In genomic region chr1:179883040-179883501, GRCh38 we compare ENCODE assay signal across 8 cellular contexts. TPM values are rescaled to one million over a fixed set of nuclear protein-coding genes. Genes with fewer than 3 reads are reported as not detected.
A peak's percentile ranks its signal among the peaks of the same experiment; 100 is the strongest.
DNase-seq lines count a peak whose midpoint lies in the region; ATAC-seq and TF ChIP-seq lines count a peak whose summit lies in the region.

No MANE protein-coding gene starts in this region.

- DNase-seq in COR-L47 (lab: John Stamatoyannopoulos, UW) (peak; percentile 35), MV-4-11 (lab: John Stamatoyannopoulos, UW) (peak; percentile 63), cardiac fibroblast (ENCODE audit: low read depth in 2 of 2) (no peak), aorta (no peak), middle frontal gyrus (ENCODE audit: extremely low spot score, low spot score) (no peak), NCI-H146 (lab: John Stamatoyannopoulos, UW) (no peak)

- no peaks in the 10 kb centered on the region for H3K9me3 ChIP-seq in mesodermal cell (ENCODE audit: control insufficient read depth, low read length)
- H3K9me3 ChIP-seq in aorta (ENCODE audit: control insufficient read depth, low read length) = no peaks in the 10 kb centered on the region

- intact Hi-C loops in aorta (cut with DNase I) = loop anchor here in 1 of 2 donors (5.0 kb wide), 1 partner anchor 269 kb away; the partner anchor contains the start of gene QSOX1

- peak overlapping the region; percentile 80 to 90 for H3K4me3 ChIP-seq in cardiac fibroblast (replicated peaks in 1 of 2; ENCODE audit: low read depth in 2 of 2, low read length in 2 of 2)
- H3K4me3 ChIP-seq in mesodermal cell (ENCODE audit: extremely low read depth, insufficient read depth, low read length, poor library complexity, severe bottlenecking) = peak overlapping the region; percentile 72
- peak overlapping the region; percentile 55 to 63 for H3K4me3 ChIP-seq in aorta (ENCODE audit: low read length in 2 of 2)

- H3K27me3 ChIP-seq in aorta (ENCODE audit: control insufficient read depth in 1 of 2, insufficient read depth in 2 of 2, low read length in 1 of 2) = no peaks in the 10 kb centered on the region

- no peak for TF ChIP-seq CTCF in cardiac fibroblast (IDR thresholded peaks at IDR 0.05; ENCODE audit: low read depth, low read length)

- peak; percentile 23 for ATAC-seq in GM21390 (IDR thresholded peaks at IDR 0.05; ENCODE audit: unreplicated experiment)
- ATAC-seq in aorta (ENCODE audit: low FRiP score) = peak; percentile 54

- 0% methylated on average over 15 to 19 of the region's 23 CpGs for WGBS in mesodermal cell (ENCODE audit: insufficient coverage in 2 of 2), 2 experiments
- 0% methylated on average over 23 of the region's 23 CpGs for WGBS in aorta, 2 donors

- H3K4me1 ChIP-seq in mesodermal cell (ENCODE audit: control insufficient read depth, insufficient read depth, low read length, poor library complexity, severe bottlenecking) (no peaks in the 10 kb centered on the region), aorta (ENCODE audit: control insufficient read depth in 1 of 2, insufficient read depth in 2 of 2, low read length in 2 of 2) (no peaks in the 10 kb centered on the region)

- H3K27ac ChIP-seq in mesodermal cell (ENCODE audit: low read depth, low read length, severe bottlenecking) (peak overlapping the region; percentile 99), aorta (ENCODE audit: low read depth in 1 of 2, low read length in 2 of 2) (peak overlapping the region in 1 of 2 donors; percentile 54)

- H3K36me3 ChIP-seq in mesodermal cell (ENCODE audit: control insufficient read depth, insufficient read depth, low read length) = peaks cover 14% of the 10 kb centered on the region
- H3K36me3 ChIP-seq in aorta (ENCODE audit: control insufficient read depth in 1 of 2, insufficient read depth in 2 of 2, low read length in 1 of 2) = peaks cover 0 to 2% of the 10 kb centered on the region in 2 donors

RNA-seq across cellular contexts. Expression of gene TOR1AIP1, which starts 1.0 kb away (rescaled TPM):
- polyA plus RNA-seq in mesodermal cell (2013, experiment 1 of 2) = 31.0 TPM
- 32.3 TPM for polyA plus RNA-seq in mesodermal cell (2013, experiment 2 of 2)
- total RNA-seq in aorta = 10 to 100 TPM; 68.3 to 68.4 TPM
- polyA plus RNA-seq in aorta = 10 to 100 TPM; 48.0 to 53.6 TPM

RNA-seq across cellular contexts. Expression of gene TOR1AIP2, which starts 5.5 kb away (rescaled TPM):
- 32.8 TPM for polyA plus RNA-seq in mesodermal cell (2013, experiment 1 of 2)
- polyA plus RNA-seq in mesodermal cell (2013, experiment 2 of 2) = 32.8 TPM
- 10 to 100 TPM; 62.7 to 64.7 TPM for total RNA-seq in aorta
- 1 to 10 TPM; 9.4 to 9.5 TPM for polyA plus RNA-seq in aorta

Comparison
In these comparisons a context has a peak if more than half of its experiments do, and no peak if none do; other contexts are left out.
1. DNase-seq: peak in COR-L47 (single experiment) and MV-4-11 (single experiment); none in cardiac fibroblast (0 of 2), aorta (0 of 2), middle frontal gyrus (single experiment) and NCI-H146 (single experiment).
2. Peak in every context shown above with its lines, with median percentiles within 50 percentile points of each other: H3K4me3 ChIP-seq.